8 cellular contexts compared by ENCODE assay signal in the genomic region with DNA sequence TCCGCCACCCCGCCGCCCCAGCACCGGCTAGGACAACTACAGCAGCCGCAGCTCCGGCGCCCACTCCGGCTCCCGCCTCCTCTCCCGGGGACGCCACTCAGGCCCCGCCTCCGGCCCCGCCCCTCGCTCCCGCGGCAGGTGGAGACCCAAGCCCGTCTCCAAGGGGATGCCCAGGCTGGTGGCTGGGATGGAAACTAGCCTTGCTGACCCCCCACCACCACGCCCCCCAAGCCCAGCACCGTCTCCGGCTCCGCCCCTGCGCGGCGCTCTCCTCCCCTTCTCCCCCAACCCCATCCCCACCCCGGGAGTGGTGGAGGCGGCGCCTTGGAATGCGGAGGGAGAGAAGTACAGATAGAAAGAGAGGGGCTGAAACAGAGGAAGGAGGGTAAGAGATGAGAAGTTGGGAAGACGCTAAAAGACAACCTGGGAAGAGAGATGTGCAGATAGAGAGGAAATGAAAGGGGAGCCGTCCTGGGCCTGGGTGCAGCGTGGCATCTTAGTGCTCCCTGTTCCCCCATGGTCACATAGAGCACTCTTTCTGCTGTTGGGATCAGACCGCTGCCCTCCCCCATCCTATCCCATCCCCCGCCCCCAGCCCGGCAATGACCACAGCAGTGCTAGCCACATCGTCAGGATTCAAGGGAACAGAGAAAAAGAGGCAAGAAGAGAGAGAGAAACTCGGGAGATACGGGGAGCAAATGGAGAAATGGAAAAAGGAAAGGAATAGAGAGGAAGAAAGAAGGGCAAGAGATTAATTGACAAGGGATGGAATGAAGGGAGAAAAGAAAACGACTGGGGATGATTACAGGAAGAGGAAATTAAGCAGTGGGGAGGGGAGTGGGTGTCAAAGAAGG. TPM values are rescaled to one million over a fixed set of nuclear protein-coding genes. Genes with fewer than 3 reads are reported as not detected.
A peak's percentile ranks its signal among the peaks of the same experiment; 100 is the strongest.
DNase-seq lines count a peak whose midpoint lies in the region; ATAC-seq and TF ChIP-seq lines count a peak whose summit lies in the region.

ITGA7 (minus strand) TSS at position 64 of the 854 bp plus-strand sequence. CDS start 222 bp downstream, outside the sequence.

- TF ChIP-seq CTCF in A673 (conservative IDR thresholded peaks at IDR 0.05; ENCODE audit: low read depth, low read length) (no peak), dorsolateral prefrontal cortex (IDR thresholded peaks at IDR 0.05 in 54 of 56, conservative IDR thresholded peaks at IDR 0.05 in 2 of 56; ENCODE audit: low read depth in 1 of 56, partially characterized antibody in 56 of 56) (peak in 3 of 56 donors; percentile 11 to 21 (median 17)), lower lobe of right lung (IDR thresholded peaks at IDR 0.05) (no peak)

- no peak within 1 kb of the TSS for H3K27ac ChIP-seq in A673 (ENCODE audit: low read depth, low read length, poor library complexity, severe bottlenecking)
- peak within 1 kb of the TSS in 47 of 59 donors; percentile 0 to 85 (median 59) for H3K27ac ChIP-seq in dorsolateral prefrontal cortex
- no peak within 1 kb of the TSS for H3K27ac ChIP-seq in lower lobe of right lung

- ATAC-seq in GM19463 (IDR thresholded peaks at IDR 0.05; ENCODE audit: unreplicated experiment) (peak; percentile 81), lower lobe of right lung (peak; percentile 80 to 87)

- DNase-seq in A673 (ENCODE audit: low spot score) (peak; percentile 73), NCI-H146 treated with DMSO at 0.1 percent for 48 hours (lab: John Stamatoyannopoulos, UW; ENCODE audit: unreplicated experiment) (peak; percentile 71), dorsolateral prefrontal cortex (peak in 9 of 10 donors; percentile 46 to 89 (median 77)), lower lobe of right lung (peak; percentile 80), SIG-M5 treated with dmso at 0.1 percent for 504 hours (lab: John Stamatoyannopoulos, UW; ENCODE audit: unreplicated experiment) (no peak)
- DNase-seq in activated CD4-positive, alpha-beta T cell treated with anti-CD3 and anti-CD28 coated beads, Interleukin-2, amount 50 U/mL, for 4 hours = peak; percentile 47 to 49
- DNase-seq in stimulated activated CD4-positive, alpha-beta T cell treated with anti-CD3 and anti-CD28 coated beads, TNF-alpha, amount 100 ng/mL, for 48 hours (ENCODE audit: low read depth in 3 of 3) = peak in 2 of 3 donors; percentile 32 to 50

- CTCF ChIA-PET in A673 (lab: Charles Lee) = interaction anchor here (1.0 kb wide), 1 partner anchor 31 kb away, joined by 3 read pairs; no protein-coding TSS in a partner anchor

- POLR2A ChIA-PET in A673 (lab: Charles Lee; ENCODE audit: low non-redundant PET) = no interaction called here

- H3K4me1 ChIP-seq in A673 (ENCODE audit: insufficient read depth, low read length, poor library complexity, severe bottlenecking) = peaks cover 14% of the 10 kb centered on the region
- peaks cover 21% of the 10 kb centered on the region for H3K4me1 ChIP-seq in lower lobe of right lung

- intact Hi-C loops in A673 (cut with micrococcal nuclease; ENCODE audit: unreplicated experiment) = no loop called here
- intact Hi-C loops in dorsolateral prefrontal cortex (cut with DNase I) = no loop called here
- intact Hi-C loops in lower lobe of right lung (cut with DNase I) = no loop called here

- H3K27me3 ChIP-seq in A673 (replicated peaks; ENCODE audit: insufficient read depth, low read depth, low read length, poor library complexity) (no peaks in the 10 kb centered on the region), dorsolateral prefrontal cortex (no peaks in the 10 kb centered on the region), lower lobe of right lung (ENCODE audit: low read depth) (peaks cover 14% of the 10 kb centered on the region)

- H3K9me3 ChIP-seq in A673 (ENCODE audit: low read depth, low read length, poor library complexity, severe bottlenecking) (no peaks in the 10 kb centered on the region), lower lobe of right lung (no peaks in the 10 kb centered on the region)

- H3K4me3 ChIP-seq in A673 (ENCODE audit: low read depth, low read length, poor library complexity, severe bottlenecking) = peak within 1 kb of the TSS; percentile 58
- H3K4me3 ChIP-seq in dorsolateral prefrontal cortex = peak within 1 kb of the TSS; percentile 60 to 84 (median 72)
- peak within 1 kb of the TSS; percentile 65 for H3K4me3 ChIP-seq in lower lobe of right lung

- no peaks in the 10 kb centered on the region for H3K36me3 ChIP-seq in A673 (ENCODE audit: insufficient read depth, low read length, poor library complexity, severe bottlenecking)
- H3K36me3 ChIP-seq in lower lobe of right lung = no peaks in the 10 kb centered on the region

- BruUV-seq in A673 (replicated peaks; lab: Mats Ljungman, UMichigan) = no TSS peak

RNA-seq across cellular contexts. Expression of gene ITGA7, which starts in this region (rescaled TPM):
- total RNA-seq in A673 (2021) (14.7 and 21.4 TPM in 2 replicates), dorsolateral prefrontal cortex (100 to 1,000 TPM in 38 of 120 experiments, 10 to 100 TPM in 82; 47.1 to 183 (median 85.5) TPM), lower lobe of right lung (17.5 TPM)

Comparison
In these comparisons a context has a peak if more than half of its experiments do, and no peak if none do; other contexts are left out.
1. H3K27ac ChIP-seq: peak in dorsolateral prefrontal cortex (47 of 59); none in A673 (single experiment) and lower lobe of right lung (single experiment).
2. Peak in every context shown above with its lines, with median percentiles within 50 percentile points of each other: H3K4me3 ChIP-seq.